In the genomic region with DNA sequence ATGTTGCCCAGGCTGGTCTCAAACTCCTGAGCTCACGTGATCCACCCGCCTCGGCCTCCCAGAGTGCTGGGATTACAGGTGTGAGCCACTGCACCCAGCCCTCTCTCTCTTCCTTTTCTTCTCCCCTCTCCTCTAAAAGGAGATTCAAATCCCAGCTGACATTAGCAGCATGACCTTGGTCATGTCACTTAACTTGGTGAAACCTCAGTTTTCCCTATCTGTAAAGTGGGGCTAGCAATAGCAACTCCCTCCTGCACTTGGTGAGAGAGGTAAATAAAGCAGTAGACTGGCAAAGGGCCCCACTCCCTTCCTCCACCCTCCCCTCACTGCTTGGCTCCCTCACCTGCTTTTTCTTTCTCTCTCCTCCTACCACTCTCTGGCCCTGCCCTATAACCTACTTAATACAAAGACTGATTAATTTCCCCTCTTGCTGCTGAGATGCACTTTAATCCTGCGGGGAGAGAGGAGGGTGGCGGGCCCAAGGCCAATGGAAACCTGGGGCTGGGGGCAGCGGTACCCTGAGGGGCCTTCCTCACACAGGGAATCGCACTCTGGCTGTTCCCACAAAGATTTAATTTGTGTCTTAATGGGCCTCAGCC, we compare ENCODE assay signal across 11 cellular contexts. TPM values are rescaled to one million over a fixed set of nuclear protein-coding genes. Genes with fewer than 3 reads are reported as not detected.
DNase-seq lines count a peak whose midpoint lies in the region; TF ChIP-seq lines count a peak whose summit lies in the region.
"Had no signal": no experiment of that assay in that cellular context is flagged by ENCODE, and none has a peak within 500 bp of the region (broad histone marks: within the 10 kb centered on the region; RNA-seq: fewer than 3 reads in every experiment).

No MANE protein-coding gene starts in this region.

- H3K18ac ChIP-seq in neuronal stem cell (ENCODE audit: low read length), result no peak overlapping the region

- H2BK5ac ChIP-seq in neuronal stem cell (ENCODE audit: low read length), result no peak overlapping the region

- no peaks in the 10 kb centered on the region for H3K79me1 ChIP-seq in neuronal stem cell (ENCODE audit: low read depth, low read length)

- H2BK12ac ChIP-seq in neuronal stem cell (ENCODE audit: low read length), result no peak overlapping the region

- TF ChIP-seq CTCF in WERI-Rb-1 (IDR thresholded peaks at IDR 0.05; ENCODE audit: low read depth, low read length) (no peak), GM20000 (IDR thresholded peaks at IDR 0.05; ENCODE audit: extremely low read depth, missing control alignments) (no peak)

- DNase-seq in NCI-H69 (lab: John Stamatoyannopoulos, UW), result peak; percentile 37
- DNase-seq in WERI-Rb-1, result peak; percentile 45
- DNase-seq in left kidney (ENCODE audit: low read depth, low spot score), result peak; percentile 42
- DNase-seq in neuronal stem cell (ENCODE audit: low spot score), result no peak
- no peak for DNase-seq in GM20000 (ENCODE audit: low spot score)
- DNase-seq in DMS 273 treated with DMSO at 0.1 percent for 48 hours (lab: John Stamatoyannopoulos, UW), result no peak
- no peak for DNase-seq in NCI-H1436 (lab: John Stamatoyannopoulos, UW)
- DNase-seq: KBM-7, NCI-H2029, NCI-H510A, SIG-M5 had no signal

- WGBS in neuronal stem cell (ENCODE audit: extremely low coverage in 2 of 2, insufficient read length in 2 of 2, insufficient replicate concordance in 1 of 2), 2 donors, result no CpG with 5 or more reads among the region's 7 CpGs

- H2BK15ac ChIP-seq in neuronal stem cell (ENCODE audit: low read length), result no peak overlapping the region

- H2AFZ ChIP-seq in neuronal stem cell (ENCODE audit: low read length), result no peak overlapping the region

- H3K9ac ChIP-seq in neuronal stem cell (ENCODE audit: low read depth, low read length, poor library complexity), result peak overlapping the region; percentile 60

- H3K9me3 ChIP-seq in WERI-Rb-1 (ENCODE audit: severe bottlenecking), result no peaks in the 10 kb centered on the region
- H3K9me3 ChIP-seq in neuronal stem cell (replicated peaks in 1 of 2; ENCODE audit: control insufficient read depth in 2 of 2, insufficient read depth in 1 of 2, low read depth in 1 of 2, low read length in 2 of 2), result no peaks in the 10 kb centered on the region

- H4K91ac ChIP-seq in neuronal stem cell (ENCODE audit: low read depth, low read length, poor library complexity), result no peak overlapping the region

- H3K4me2 ChIP-seq in neuronal stem cell (ENCODE audit: insufficient read depth, low read length, poor library complexity, severe bottlenecking), result no peak overlapping the region

- H3K4ac ChIP-seq in neuronal stem cell (ENCODE audit: low read length), result no peak overlapping the region

- H4K8ac ChIP-seq in neuronal stem cell (ENCODE audit: low read depth, low read length), result no peak overlapping the region

- H3K36me3 ChIP-seq in WERI-Rb-1 (no peaks in the 10 kb centered on the region), neuronal stem cell (replicated peaks in 1 of 2; ENCODE audit: control insufficient read depth in 2 of 2, insufficient read depth in 2 of 2, low read length in 2 of 2) (no peaks in the 10 kb centered on the region)

- H3K14ac ChIP-seq in neuronal stem cell (ENCODE audit: low read length), result no peak overlapping the region

- peak overlapping the region; percentile 2; the same call in 1 of the 2 replicates for H3K27ac ChIP-seq in WERI-Rb-1
- H3K27ac ChIP-seq in neuronal stem cell (replicated peaks; ENCODE audit: low read length), result no peak overlapping the region

- no peak overlapping the region for H3K4me3 ChIP-seq in WERI-Rb-1 (ENCODE audit: low read depth, low read length)
- no peak overlapping the region for H3K4me3 ChIP-seq in neuronal stem cell (ENCODE audit: low read length in 2 of 2)

- no peak overlapping the region for H2BK120ac ChIP-seq in neuronal stem cell (ENCODE audit: low read depth, low read length)

- H2AK5ac ChIP-seq in neuronal stem cell (ENCODE audit: low read depth, low read length), result no peak overlapping the region

- peaks cover 0 to 5% of the 10 kb centered on the region in 2 donors for H3K4me1 ChIP-seq in neuronal stem cell (ENCODE audit: control insufficient read depth in 2 of 2, insufficient read depth in 1 of 2, low read depth in 1 of 2, low read length in 2 of 2)

- H3K27me3 ChIP-seq in WERI-Rb-1 (ENCODE audit: insufficient read depth, low read depth, severe bottlenecking) (no peaks in the 10 kb centered on the region), neuronal stem cell (ENCODE audit: control insufficient read depth in 3 of 3, insufficient read depth in 3 of 3, low read depth in 1 of 3, low read length in 3 of 3) (peaks cover 0 to 39% (median 0%) of the 10 kb centered on the region in 3 experiments)

- H3K23ac ChIP-seq in neuronal stem cell (ENCODE audit: low read depth, low read length, poor library complexity), result no peak overlapping the region

RNA-seq across cellular contexts. Expression of gene ZFAND3, which starts 54.2 kb away (rescaled TPM):
- 76.7 TPM for polyA plus RNA-seq in neuronal stem cell (2013, experiment 1 of 2)
- 81.6 TPM for polyA plus RNA-seq in neuronal stem cell (2013, experiment 2 of 2)

Comparison
In these comparisons a context has a peak if more than half of its experiments do, and no peak if none do; other contexts are left out.
1. DNase-seq: peak in NCI-H69 (single experiment), WERI-Rb-1 (single experiment) and left kidney (single experiment); none in neuronal stem cell (single experiment), GM20000 (single experiment), DMS 273 treated with DMSO at 0.1 percent for 48 hours (single experiment) and NCI-H1436 (single experiment).